Comparison of ENCODE assay signal across 8 cellular contexts in the genomic region with DNA sequence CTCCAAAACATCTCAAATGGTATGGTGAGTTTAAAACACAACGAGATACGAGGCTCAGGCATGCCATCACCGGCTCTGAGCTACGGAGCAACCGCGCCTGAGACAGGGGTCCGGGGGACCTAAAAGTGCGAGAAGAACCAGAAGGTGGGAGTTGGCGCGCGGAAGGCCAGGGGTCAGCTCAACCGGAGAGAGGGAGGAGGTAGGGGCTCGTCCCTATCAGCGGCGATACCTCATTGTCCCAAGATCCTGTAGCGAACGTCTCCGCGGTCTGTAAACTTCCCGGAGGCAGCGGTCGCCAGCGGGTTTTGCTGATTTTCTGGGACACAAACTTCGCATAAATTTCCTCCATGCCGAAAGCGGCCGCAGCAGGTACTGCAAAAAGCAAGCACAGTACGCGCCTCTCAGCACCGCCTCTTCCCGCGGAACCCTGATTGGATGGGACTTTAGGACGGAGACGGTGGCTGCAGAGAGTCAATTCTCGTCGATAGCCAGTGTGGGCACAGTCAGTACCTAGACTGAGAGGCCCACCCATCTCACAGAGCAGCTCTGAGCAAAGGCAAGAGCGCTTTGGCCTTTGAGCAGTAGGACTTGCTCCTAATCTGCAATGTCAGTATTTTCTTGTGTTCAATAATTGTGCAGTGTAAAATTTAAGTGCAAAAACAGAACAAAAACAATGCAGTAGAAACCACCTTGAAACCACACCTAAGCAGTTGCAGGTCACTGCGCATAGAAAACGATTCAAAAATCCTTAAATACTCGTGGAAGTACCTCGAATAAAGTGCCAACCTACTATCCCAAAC. TPM values are rescaled to one million over a fixed set of nuclear protein-coding genes. Genes with fewer than 3 reads are reported as not detected.
DNase-seq lines count a peak whose midpoint lies in the region; ATAC-seq and TF ChIP-seq lines count a peak whose summit lies in the region.

A gene with protein sequence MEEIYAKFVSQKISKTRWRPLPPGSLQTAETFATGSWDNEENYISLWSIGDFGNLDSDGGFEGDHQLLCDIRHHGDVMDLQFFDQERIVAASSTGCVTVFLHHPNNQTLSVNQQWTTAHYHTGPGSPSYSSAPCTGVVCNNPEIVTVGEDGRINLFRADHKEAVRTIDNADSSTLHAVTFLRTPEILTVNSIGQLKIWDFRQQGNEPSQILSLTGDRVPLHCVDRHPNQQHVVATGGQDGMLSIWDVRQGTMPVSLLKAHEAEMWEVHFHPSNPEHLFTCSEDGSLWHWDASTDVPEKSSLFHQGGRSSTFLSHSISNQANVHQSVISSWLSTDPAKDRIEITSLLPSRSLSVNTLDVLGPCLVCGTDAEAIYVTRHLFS (minus strand): TSS at position 383 of the 800 bp plus-strand sequence. CDS start 34 bp downstream, at position 349.

- peak; percentile 94 to 98 (median 95) for DNase-seq in NCI-H1417 (lab: John Stamatoyannopoulos, UW)
- peak; percentile 84 for DNase-seq in T follicular helper cell (ENCODE audit: low read depth)
- peak; percentile 92 to 98 (median 94) for DNase-seq in adrenal gland
- peak; percentile 97 for DNase-seq in left cardiac atrium
- peak; percentile 84 for DNase-seq in prostate gland (ENCODE audit: low spot score)

- H3K4me1 ChIP-seq in adrenal gland (replicated peaks in 1 of 2) (peaks cover 15 to 21% of the 10 kb centered on the region in 2 donors), prostate gland (replicated peaks) (peaks cover 6% of the 10 kb centered on the region), urinary bladder (ENCODE audit: insufficient read depth) (no peaks in the 10 kb centered on the region)

- H3K27ac ChIP-seq in adrenal gland (peak within 1 kb of the TSS in 4 of 5 donors; percentile 31 to 84 (median 76)), prostate gland (peak within 1 kb of the TSS; percentile 61 to 72), urinary bladder (ENCODE audit: low read depth) (peak within 1 kb of the TSS; percentile 38)

- 2 to 6% (median 5%) methylated on average over 27 to 41 of the region's 41 CpGs for WGBS in adrenal gland, 4 donors
- 5% methylated on average over 41 of the region's 41 CpGs for WGBS in prostate gland
- 5% methylated on average over 41 of the region's 41 CpGs for WGBS in urinary bladder

- ATAC-seq in HG02678 (IDR thresholded peaks at IDR 0.05; ENCODE audit: unreplicated experiment) (peak; percentile 57), left cardiac atrium (peak; percentile 67 to 74)

- TF ChIP-seq POLR2A in adrenal gland (IDR thresholded peaks at IDR 0.05) (peak in 1 of 2 donors; percentile 72), prostate gland (IDR thresholded peaks at IDR 0.05) (no peak)

- no peaks in the 10 kb centered on the region for H3K27me3 ChIP-seq in adrenal gland
- no peaks in the 10 kb centered on the region for H3K27me3 ChIP-seq in prostate gland (replicated peaks; ENCODE audit: insufficient read depth)

- H3K9me3 ChIP-seq in adrenal gland (replicated peaks in 1 of 3), result no peaks in the 10 kb centered on the region
- H3K9me3 ChIP-seq in prostate gland, result no peaks in the 10 kb centered on the region

- TF ChIP-seq CTCF in GM12873 (IDR thresholded peaks at IDR 0.05; ENCODE audit: insufficient read depth, low read depth, low read length, missing control alignments) (peak; percentile 63), adrenal gland (IDR thresholded peaks at IDR 0.05) (peak; percentile 53 to 84 (median 76)), prostate gland (IDR thresholded peaks at IDR 0.05) (peak; percentile 24 to 78 (median 68))

- H3K4me3 ChIP-seq in adrenal gland, result peak within 1 kb of the TSS; percentile 69 to 93 (median 71)
- H3K4me3 ChIP-seq in prostate gland, result peak within 1 kb of the TSS; percentile 60 to 73
- peak within 1 kb of the TSS; percentile 84 for H3K4me3 ChIP-seq in urinary bladder (ENCODE audit: low read depth, low read length)

- intact Hi-C loops in adrenal gland (cut with DNase I) (no loop called here), left cardiac atrium (cut with DNase I) (no loop called here), prostate gland (cut with DNase I) (no loop called here)

- H3K36me3 ChIP-seq in adrenal gland (replicated peaks in 1 of 2) (peaks cover 0 to 20% of the 10 kb centered on the region in 2 donors), prostate gland (no peaks in the 10 kb centered on the region), urinary bladder (ENCODE audit: insufficient read depth) (peaks cover 2% of the 10 kb centered on the region)

RNA-seq across cellular contexts. Expression of the gene that starts here (rescaled TPM):
- total RNA-seq in adrenal gland (10 to 100 TPM in 6 of 8 donors, 1 to 10 TPM in 2; 9.1 to 36.2 (median 26.2) TPM), left cardiac atrium (10 to 100 TPM; 22.4 to 27.7 TPM), prostate gland (10 to 100 TPM; 23.6 to 32.9 TPM), urinary bladder (30.2 TPM)
- polyA plus RNA-seq in adrenal gland (10 to 100 TPM in 1 of 3 donors, 1 to 10 TPM in 2; 6.2 to 18.6 (median 6.7) TPM), urinary bladder (10.8 TPM)

Comparison
In these comparisons a context has a peak if more than half of its experiments do, and no peak if none do; other contexts are left out.
1. Peak in every context shown above with its lines: DNase-seq, ATAC-seq, H3K4me3 ChIP-seq and H3K27ac ChIP-seq.